In the genomic region with DNA sequence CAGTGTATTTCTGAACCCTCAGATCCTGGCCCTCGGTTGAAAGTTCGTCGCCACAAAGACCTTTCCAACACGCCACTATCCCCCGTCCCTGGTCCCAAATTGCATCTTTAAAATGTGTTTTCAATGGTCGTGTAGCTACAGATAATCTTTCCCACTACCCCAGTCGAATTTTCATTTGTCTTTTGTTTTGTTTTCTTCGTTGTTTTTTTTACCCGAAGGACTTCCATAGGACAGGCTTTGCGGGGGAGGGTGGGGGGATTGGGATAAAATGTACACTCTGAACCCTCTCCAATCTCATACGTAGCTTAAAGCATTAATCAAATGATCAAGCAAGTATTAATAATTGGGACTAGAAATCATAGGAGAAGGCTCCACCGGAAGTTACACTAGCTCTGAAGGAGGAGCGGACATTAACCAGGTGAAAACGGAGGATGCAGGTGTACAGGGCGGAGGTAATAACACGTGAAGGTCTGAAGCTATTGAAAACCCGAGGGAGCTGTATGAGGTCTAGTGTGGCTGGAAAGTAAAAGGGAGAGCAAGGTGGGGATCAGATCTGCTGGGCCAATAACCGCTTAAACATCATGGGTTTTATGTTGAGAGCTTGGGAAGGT, we compare ENCODE assay signal across 8 cellular contexts. TPM values are rescaled to one million over a fixed set of nuclear protein-coding genes. Genes with fewer than 3 reads are reported as not detected.
DNase-seq lines count a peak whose midpoint lies in the region; ATAC-seq and TF ChIP-seq lines count a peak whose summit lies in the region.

No MANE protein-coding gene starts in this region.

- no peaks in the 10 kb centered on the region for H3K9me2 ChIP-seq in Loucy (replicated peaks; ENCODE audit: low read depth, low read length)

- H3K27me3 ChIP-seq in Loucy (ENCODE audit: insufficient read depth, low read length, poor library complexity, severe bottlenecking) (no peaks in the 10 kb centered on the region), iPS-20b (ENCODE audit: insufficient read depth, low read length) (no peaks in the 10 kb centered on the region), suprapubic skin (no peaks in the 10 kb centered on the region)

- peaks cover 30% of the 10 kb centered on the region for H4K20me1 ChIP-seq in Loucy (ENCODE audit: insufficient read depth, low read length, poor library complexity, severe bottlenecking)

- H3K36me3 ChIP-seq in Loucy (ENCODE audit: insufficient read depth, low read length) (peaks cover 8% of the 10 kb centered on the region; the same call in 1 of the 2 replicates), iPS-20b (ENCODE audit: insufficient read depth, low read depth, low read length) (peaks cover 29% of the 10 kb centered on the region), suprapubic skin (peaks cover 11% of the 10 kb centered on the region)

- peak; percentile 71 for DNase-seq in DMS79 (lab: John Stamatoyannopoulos, UW)
- DNase-seq in activated T-cell treated with anti-CD3 and anti-CD28 coated beads, Interleukin-2, amount 50 U/mL, for 1 hour: peak; percentile 23
- no peak for DNase-seq in suprapubic skin (ENCODE audit: low spot score in 2 of 2)
- DNase-seq in CD1c-positive myeloid dendritic cell (ENCODE audit: extremely low spot score): no peak
- DNase-seq in endothelial cell (ENCODE audit: low spot score): no peak

- no peak overlapping the region for H3K27ac Mint-ChIP-seq in endothelial cell (ENCODE audit: unreplicated experiment)

- 19% methylated on average over 18 of the region's 18 CpGs for WGBS in suprapubic skin

- H3K79me2 ChIP-seq in Loucy (ENCODE audit: insufficient read depth, low read length): peaks cover 41% of the 10 kb centered on the region

- peaks cover 4% of the 10 kb centered on the region for H3K4me1 Mint-ChIP-seq in endothelial cell (ENCODE audit: unreplicated experiment)

- H3K9me3 Mint-ChIP-seq in endothelial cell (ENCODE audit: unreplicated experiment): no peaks in the 10 kb centered on the region

- H3K9ac ChIP-seq in Loucy (ENCODE audit: low read depth, low read length, poor library complexity, severe bottlenecking) (peak overlapping the region; percentile 82), iPS-20b (ENCODE audit: low read depth, low read length) (peak overlapping the region; percentile 96)

- peaks cover 43% of the 10 kb centered on the region for H3K4me1 ChIP-seq in Loucy (ENCODE audit: insufficient read depth, low read length, poor library complexity, severe bottlenecking)
- H3K4me1 ChIP-seq in iPS-20b (ENCODE audit: insufficient read depth, low read length): peaks cover 7% of the 10 kb centered on the region; the same call in 1 of the 2 replicates
- peaks cover 23% of the 10 kb centered on the region for H3K4me1 ChIP-seq in suprapubic skin

- TF ChIP-seq CTCF in Loucy (conservative IDR thresholded peaks at IDR 0.05; ENCODE audit: low read length) (no peak), suprapubic skin (IDR thresholded peaks at IDR 0.05) (no peak), endothelial cell (IDR thresholded peaks at IDR 0.05; ENCODE audit: unreplicated experiment) (no peak)

- H3K4me3 ChIP-seq in Loucy (ENCODE audit: low read length, poor library complexity, severe bottlenecking) (peak overlapping the region; percentile 91), iPS-20b (ENCODE audit: low read length) (peak overlapping the region; percentile 93), suprapubic skin (peak overlapping the region; percentile 76)

- peak overlapping the region; percentile 88 for H2AFZ ChIP-seq in Loucy (ENCODE audit: low read length)

- no peak for TF ChIP-seq POLR2A in suprapubic skin (IDR thresholded peaks at IDR 0.05)

- no peaks in the 10 kb centered on the region for H3K27me3 Mint-ChIP-seq in endothelial cell (ENCODE audit: unreplicated experiment)

- H3F3A ChIP-seq in Loucy (ENCODE audit: low read depth): no peaks in the 10 kb centered on the region

- TF ChIP-seq EP300 in suprapubic skin (IDR thresholded peaks at IDR 0.05): no peak

- H3K36me3 Mint-ChIP-seq in endothelial cell (ENCODE audit: low read depth, unreplicated experiment): peaks cover 8% of the 10 kb centered on the region

- H3K4me3 Mint-ChIP-seq in endothelial cell (ENCODE audit: unreplicated experiment): no peak overlapping the region

- ATAC-seq in GM19455 (IDR thresholded peaks at IDR 0.05; ENCODE audit: unreplicated experiment): no peak

- peak overlapping the region; percentile 92 for H3K4me2 ChIP-seq in Loucy (ENCODE audit: low read depth, low read length, poor library complexity, severe bottlenecking)

- H3K9me3 ChIP-seq in Loucy (ENCODE audit: insufficient read depth, low read depth, low read length) (no peaks in the 10 kb centered on the region), iPS-20b (ENCODE audit: insufficient read depth, low read depth, low read length) (no peaks in the 10 kb centered on the region), suprapubic skin (no peaks in the 10 kb centered on the region)

- H3K27ac ChIP-seq in iPS-20b (ENCODE audit: low read length): peak overlapping the region; percentile 39
- peak overlapping the region; percentile 90 for H3K27ac ChIP-seq in suprapubic skin

RNA-seq across cellular contexts. Expression of a gene that starts 32.8 kb away (rescaled TPM):
- total RNA-seq in suprapubic skin (10 to 100 TPM; 23.9 to 72.7 (median 27.5) TPM), endothelial cell (ENCODE audit: unreplicated experiment) (50.4 TPM)

Comparison
In these comparisons a context has a peak if more than half of its experiments do, and no peak if none do; other contexts are left out.
1. DNase-seq: peak in DMS79 (single experiment) and activated T-cell treated with anti-CD3 and anti-CD28 coated beads, Interleukin-2, amount 50 U/mL, for 1 hour (single experiment); none in suprapubic skin (0 of 2), CD1c-positive myeloid dendritic cell (single experiment) and endothelial cell (single experiment).
2. Peak in every context shown above with its lines, with median percentiles within 50 percentile points of each other: H3K4me3 ChIP-seq.